Comparison of ENCODE assay signal across 8 cellular contexts in genomic region chr16:84672276-84673202, GRCh38. TPM values are rescaled to one million over a fixed set of nuclear protein-coding genes. Genes with fewer than 3 reads are reported as not detected.
DNase-seq lines count a peak whose midpoint lies in the region; ATAC-seq and TF ChIP-seq lines count a peak whose summit lies in the region.

No MANE protein-coding gene starts in this region.

- CTCF ChIA-PET in Calu3 (lab: Charles Lee), result interaction anchor here (0.7 to 1.6 kb wide), 15 partner anchors 9 to 256 kb away, joined by 3 to 21 read pairs (median 4); no protein-coding TSS in a partner anchor

- WGBS in endodermal cell (ENCODE audit: insufficient coverage in 1 of 2, insufficient read length in 1 of 2), 2 experiments, result 62 to 64% methylated on average over 10 to 26 of the region's 26 CpGs

- no peaks in the 10 kb centered on the region for H3K36me3 ChIP-seq in endodermal cell (ENCODE audit: control insufficient read depth, insufficient read depth, low read length)

- H3K27me3 Mint-ChIP-seq in Calu3 (ENCODE audit: unreplicated experiment), result peaks cover 17% of the 10 kb centered on the region
- H3K27me3 Mint-ChIP-seq in endodermal cell (ENCODE audit: insufficient read depth), result no peaks in the 10 kb centered on the region

- H3K9ac ChIP-seq in endodermal cell (ENCODE audit: extremely low read depth, low read length, poor library complexity, severe bottlenecking), result no peak overlapping the region

- no peaks in the 10 kb centered on the region for H3K27me3 ChIP-seq in endodermal cell (ENCODE audit: control insufficient read depth, insufficient read depth, low read length, poor library complexity, severe bottlenecking)

- H3K9me3 Mint-ChIP-seq in Calu3 (ENCODE audit: low read depth, unreplicated experiment) (no peaks in the 10 kb centered on the region), endodermal cell (no peaks in the 10 kb centered on the region)

- DNase-seq in Calu3, result peak; percentile 90
- DNase-seq in HFF-Myc (ENCODE audit: extremely low read depth, low read depth), result peak; percentile 39
- DNase-seq in NOMO-1 treated with dmso at 0.1 percent for 144 hours (lab: John Stamatoyannopoulos, UW; ENCODE audit: unreplicated experiment), result peak; percentile 31
- peak; percentile 49 for DNase-seq in activated CD8-positive, alpha-beta memory T cell treated with anti-CD3 and anti-CD28 coated beads, Interleukin-2, amount 50 U/mL, for 1 hour (ENCODE audit: extremely low read depth)
- DNase-seq in endodermal cell, result peak; percentile 95
- peak; percentile 18 for DNase-seq in middle frontal gyrus (ENCODE audit: extremely low spot score, low spot score)
- peak; percentile 60 to 77 for DNase-seq in stimulated activated CD8-positive, alpha-beta memory T cell treated with anti-CD3 and anti-CD28 coated beads, Interleukin-7, amount 100 ng/mL, for 1 hour (ENCODE audit: low read depth in 2 of 2)

- intact Hi-C loops in Calu3 (cut with micrococcal nuclease; ENCODE audit: unreplicated experiment), result loop anchor here (1.0 to 2.0 kb wide), 2 partner anchors 54 to 66 kb away; no protein-coding TSS in a partner anchor

- H3K27ac Mint-ChIP-seq in Calu3 (ENCODE audit: unreplicated experiment) (no peak overlapping the region), endodermal cell (no peak overlapping the region)

- no peaks in the 10 kb centered on the region for H3K9me3 ChIP-seq in endodermal cell (ENCODE audit: control insufficient read depth, low read length)

- no peak for ATAC-seq in HG03159 (IDR thresholded peaks at IDR 0.05; ENCODE audit: unreplicated experiment)

- H3K4me3 Mint-ChIP-seq in Calu3 (ENCODE audit: low read depth, unreplicated experiment), result no peak overlapping the region
- no peak overlapping the region for H3K4me3 Mint-ChIP-seq in endodermal cell

- no TSS peak for BruUV-seq in Calu3 (replicated peaks; lab: Mats Ljungman, UMichigan)

- H3K4me3 ChIP-seq in HFF-Myc (replicated peaks; ENCODE audit: low read depth, low read length) (no peak overlapping the region), endodermal cell (ENCODE audit: low read length) (no peak overlapping the region)

- peak; percentile 93 for TF ChIP-seq CTCF in Calu3 (IDR thresholded peaks at IDR 0.05; ENCODE audit: unreplicated experiment)
- TF ChIP-seq CTCF in HFF-Myc (IDR thresholded peaks at IDR 0.05; ENCODE audit: low read depth, low read length, missing control alignments), result peak; percentile 95
- TF ChIP-seq CTCF in endodermal cell (conservative IDR thresholded peaks at IDR 0.05), result peak; percentile 94

- H3K36me3 Mint-ChIP-seq in Calu3 (ENCODE audit: insufficient read depth, unreplicated experiment), result no peaks in the 10 kb centered on the region
- no peaks in the 10 kb centered on the region for H3K36me3 Mint-ChIP-seq in endodermal cell (ENCODE audit: low read depth)

- H3K4me1 ChIP-seq in endodermal cell (ENCODE audit: control insufficient read depth, insufficient read depth, low read length), result peaks cover 5% of the 10 kb centered on the region

- H3K4me1 Mint-ChIP-seq in Calu3 (ENCODE audit: low read depth, unreplicated experiment) (no peaks in the 10 kb centered on the region), endodermal cell (peaks cover 15% of the 10 kb centered on the region)

- H3K27ac ChIP-seq in endodermal cell (ENCODE audit: low read depth, low read length), result no peak overlapping the region

RNA-seq across cellular contexts. Expression of gene KLHL36, which starts 24.2 kb away (rescaled TPM):
- total RNA-seq in Calu3 (2022), result 90.4 and 93.6 TPM in 2 replicates
- 10 to 100 TPM; 44.2 to 59.2 TPM for total RNA-seq in endodermal cell
- 20.7 TPM for polyA plus RNA-seq in endodermal cell (2013, experiment 1 of 2)
- 21.3 TPM for polyA plus RNA-seq in endodermal cell (2013, experiment 2 of 2)

RNA-seq across cellular contexts. Expression of gene USP10, which starts 27.3 kb away (rescaled TPM):
- total RNA-seq in Calu3 (2022) (141 and 152 TPM in 2 replicates), endodermal cell (100 to 1,000 TPM; 148 to 149 TPM)
- polyA plus RNA-seq in endodermal cell (2013, experiment 1 of 2), result 98.7 TPM
- 86.0 TPM for polyA plus RNA-seq in endodermal cell (2013, experiment 2 of 2)

RNA-seq across cellular contexts. Expression of gene COTL1, which starts 54.7 kb away (rescaled TPM):
- 312 and 343 TPM in 2 replicates for total RNA-seq in Calu3 (2022)
- total RNA-seq in endodermal cell, result 10 to 100 TPM; 33.4 to 34.9 TPM
- 191 TPM for polyA plus RNA-seq in endodermal cell (2013, experiment 1 of 2)
- 190 TPM for polyA plus RNA-seq in endodermal cell (2013, experiment 2 of 2)

Comparison
In these comparisons a context has a peak if more than half of its experiments do, and no peak if none do; other contexts are left out.
1. DNase-seq: peak in every context shown above with its lines; median percentile 95 in endodermal cell; 90 in Calu3; 68 in stimulated activated CD8-positive, alpha-beta memory T cell treated with anti-CD3 and anti-CD28 coated beads, Interleukin-7, amount 100 ng/mL, for 1 hour; 49 in activated CD8-positive, alpha-beta memory T cell treated with anti-CD3 and anti-CD28 coated beads, Interleukin-2, amount 50 U/mL, for 1 hour; 39 in HFF-Myc; 31 in NOMO-1 treated with dmso at 0.1 percent for 144 hours; 18 in middle frontal gyrus.